Comparison of ENCODE assay signal across 8 cellular contexts in genomic region chr16:88685156-88686061, GRCh38. TPM values are rescaled to one million over a fixed set of nuclear protein-coding genes. Genes with fewer than 3 reads are reported as not detected.
A peak's percentile ranks its signal among the peaks of the same experiment; 100 is the strongest.
DNase-seq lines count a peak whose midpoint lies in the region; ATAC-seq and TF ChIP-seq lines count a peak whose summit lies in the region.

No MANE protein-coding gene starts in this region.

- WGBS in upper lobe of left lung, 2 donors = 7% methylated on average over 17 to 19 of the region's 33 CpGs

- in situ Hi-C loops in KBM-7 (cut with MboI; ENCODE audit: low pct_unique_long_range_greater_than_20kb, low sequenced_read_pairs) = no loop called here

- H3K9me3 ChIP-seq in naive thymus-derived CD4-positive, alpha-beta T cell (ENCODE audit: control insufficient read depth in 2 of 3, low read length in 3 of 3) = no peaks in the 10 kb centered on the region
- no peaks in the 10 kb centered on the region for H3K9me3 ChIP-seq in upper lobe of left lung

- peaks cover 0 to 7% (median 6%) of the 10 kb centered on the region in 3 experiments for H3K36me3 ChIP-seq in naive thymus-derived CD4-positive, alpha-beta T cell (ENCODE audit: control insufficient read depth in 2 of 3, insufficient read depth in 3 of 3, low read length in 3 of 3)
- no peaks in the 10 kb centered on the region for H3K36me3 ChIP-seq in upper lobe of left lung

- H3K27me3 Mint-ChIP-seq in activated CD4-positive, alpha-beta memory T cell treated with anti-CD3 and anti-CD28 coated beads for 36 hours = no peaks in the 10 kb centered on the region
- H3K27me3 Mint-ChIP-seq in naive thymus-derived CD4-positive, alpha-beta T cell = no peaks in the 10 kb centered on the region

- CTCF ChIA-PET in activated CD4-positive, alpha-beta memory T cell treated with anti-CD3 and anti-CD28 coated beads for 36 hours (lab: Charles Lee) = interaction anchor here (0.9 to 4.2 kb wide), 8 partner anchors 10 to 115 kb away, joined by 3 to 36 read pairs (median 4); partner anchors contain the start of gene ZC3H18
- CTCF ChIA-PET in naive thymus-derived CD4-positive, alpha-beta T cell (lab: Charles Lee) = interaction anchor here (1.1 to 3.7 kb wide), 5 partner anchors 11 to 35 kb away, joined by 3 to 17 read pairs (median 5); no protein-coding TSS in a partner anchor

- peak; percentile 50 to 71 (median 54) for TF ChIP-seq CTCF in upper lobe of left lung (IDR thresholded peaks at IDR 0.05)

- peaks cover 4% of the 10 kb centered on the region for H3K36me3 Mint-ChIP-seq in activated CD4-positive, alpha-beta memory T cell treated with anti-CD3 and anti-CD28 coated beads for 36 hours
- H3K36me3 Mint-ChIP-seq in naive thymus-derived CD4-positive, alpha-beta T cell = peaks cover 0 to 11% (median 0%) of the 10 kb centered on the region in 5 donors

- no peak for TF ChIP-seq EP300 in upper lobe of left lung (IDR thresholded peaks at IDR 0.05)

- TF ChIP-seq POLR2A in upper lobe of left lung (IDR thresholded peaks at IDR 0.05) = no peak

- H3K9me3 Mint-ChIP-seq in activated CD4-positive, alpha-beta memory T cell treated with anti-CD3 and anti-CD28 coated beads for 36 hours = no peaks in the 10 kb centered on the region
- H3K9me3 Mint-ChIP-seq in naive thymus-derived CD4-positive, alpha-beta T cell = peaks cover 0 to 4% (median 0%) of the 10 kb centered on the region in 11 donors

- H3K4me1 ChIP-seq in naive thymus-derived CD4-positive, alpha-beta T cell (ENCODE audit: control insufficient read depth in 2 of 2, insufficient read depth in 2 of 2, low read length in 2 of 2) = peaks cover 23 to 48% of the 10 kb centered on the region in 2 donors
- peaks cover 22 to 49% (median 35%) of the 10 kb centered on the region in 4 donors for H3K4me1 ChIP-seq in upper lobe of left lung

- H3K4me1 Mint-ChIP-seq in activated CD4-positive, alpha-beta memory T cell treated with anti-CD3 and anti-CD28 coated beads for 36 hours (ENCODE audit: low read depth) = peaks cover 39% of the 10 kb centered on the region
- peaks cover 22 to 73% (median 54%) of the 10 kb centered on the region in 7 donors for H3K4me1 Mint-ChIP-seq in naive thymus-derived CD4-positive, alpha-beta T cell

- peak overlapping the region; percentile 85 for H3K4me3 ChIP-seq in naive thymus-derived CD4-positive, alpha-beta T cell (ENCODE audit: low read length)
- peak overlapping the region; percentile 50 to 74 (median 58) for H3K4me3 ChIP-seq in upper lobe of left lung

- H3K4me3 Mint-ChIP-seq in activated CD4-positive, alpha-beta memory T cell treated with anti-CD3 and anti-CD28 coated beads for 36 hours = peak overlapping the region; percentile 74
- H3K4me3 Mint-ChIP-seq in naive thymus-derived CD4-positive, alpha-beta T cell = peak overlapping the region; percentile 72 to 87 (median 81)

- POLR2A ChIA-PET in activated CD4-positive, alpha-beta memory T cell treated with anti-CD3 and anti-CD28 coated beads for 36 hours (lab: Charles Lee) = interaction anchor here (1.1 kb wide), 1 partner anchor 15 kb away, joined by 8 read pairs; no protein-coding TSS in a partner anchor
- POLR2A ChIA-PET in naive thymus-derived CD4-positive, alpha-beta T cell (lab: Charles Lee) = interaction anchor here (0.6 to 10.2 kb wide), 10 partner anchors 11 to 61 kb away, joined by 3 to 134 read pairs (median 4); partner anchors contain the start of genes CTU2, MVD and RNF166

- ATAC-seq in naive thymus-derived CD4-positive, alpha-beta T cell = peak; percentile 40
- peak; percentile 2 to 9 for ATAC-seq in upper lobe of left lung (ENCODE audit: low FRiP score in 2 of 2)
- no peak for ATAC-seq in HG02678 (IDR thresholded peaks at IDR 0.05; ENCODE audit: unreplicated experiment)

- intact Hi-C loops in activated CD4-positive, alpha-beta memory T cell treated with anti-CD3 and anti-CD28 coated beads for 36 hours (cut with micrococcal nuclease) = loop anchor here (1.0 to 10.0 kb wide), 4 partner anchors 16 to 96 kb away; partner anchors contain the start of genes IL17C and MVD
- intact Hi-C loops in naive thymus-derived CD4-positive, alpha-beta T cell (cut with micrococcal nuclease) = loop anchor here (1.0 to 10.0 kb wide), 9 partner anchors 16 to 233 kb away; partner anchors contain the start of genes CYBA (in 2 of the 2), MVD (in 2 of the 2), ZFPM1 (in 2 of the 2) and CDT1 (in 1 of the 2)

- peak overlapping the region; percentile 49 for H3K27ac Mint-ChIP-seq in activated CD4-positive, alpha-beta memory T cell treated with anti-CD3 and anti-CD28 coated beads for 36 hours
- peak overlapping the region in 7 of 9 donors; percentile 41 to 81 (median 64) for H3K27ac Mint-ChIP-seq in naive thymus-derived CD4-positive, alpha-beta T cell

- H3K27ac ChIP-seq in naive thymus-derived CD4-positive, alpha-beta T cell (ENCODE audit: low read depth, low read length) = peak overlapping the region; percentile 77
- H3K27ac ChIP-seq in upper lobe of left lung = peak overlapping the region in 3 of 4 donors; percentile 37 to 83 (median 81)

- no peaks in the 10 kb centered on the region for H3K27me3 ChIP-seq in naive thymus-derived CD4-positive, alpha-beta T cell (ENCODE audit: control insufficient read depth in 2 of 2, insufficient read depth in 2 of 2, low read length in 2 of 2)
- peaks cover 0 to 5% (median 0%) of the 10 kb centered on the region in 4 donors for H3K27me3 ChIP-seq in upper lobe of left lung

- DNase-seq in CD1c-positive myeloid dendritic cell (ENCODE audit: extremely low spot score) (peak; percentile 78), KBM-7 (peak; percentile 64), epidermal melanocyte (ENCODE audit: insufficient read length, low spot score) (peak; percentile 61), upper lobe of left lung (peak in 1 of 2 donors; percentile 88), inferior parietal cortex (ENCODE audit: extremely low spot score) (no peak)
- DNase-seq in activated CD4-positive, alpha-beta memory T cell treated with anti-CD3 and anti-CD28 coated beads for 36 hours = peak; percentile 82
- DNase-seq in naive thymus-derived CD4-positive, alpha-beta T cell = peak in 6 of 9 donors; percentile 47 to 56 (median 52)

RNA-seq across cellular contexts. Expression of gene SNAI3, which starts 0.9 kb away (rescaled TPM):
- total RNA-seq in activated CD4-positive, alpha-beta memory T cell treated with anti-CD3 and anti-CD28 coated beads for 36 hours = 1 to 10 TPM; 5.5 to 5.8 TPM
- 10 to 100 TPM in 1 of 5 experiments, 1 to 10 TPM in 4; 2.7 to 13.0 (median 6.1) TPM for total RNA-seq in naive thymus-derived CD4-positive, alpha-beta T cell
- polyA plus RNA-seq in naive thymus-derived CD4-positive, alpha-beta T cell = 10 to 100 TPM in 1 of 2 donors, 1 to 10 TPM in 1; 6.5 to 13.5 TPM
- total RNA-seq in upper lobe of left lung = 1 to 10 TPM in 4 of 6 donors, under 1 TPM in 1, not detected in 1; 0.78 to 8.1 (median 7.0) TPM

RNA-seq across cellular contexts. Expression of gene RNF166, which starts 20.8 kb away (rescaled TPM):
- total RNA-seq in activated CD4-positive, alpha-beta memory T cell treated with anti-CD3 and anti-CD28 coated beads for 36 hours = 10 to 100 TPM; 46.4 to 55.6 TPM
- total RNA-seq in naive thymus-derived CD4-positive, alpha-beta T cell = 100 to 1,000 TPM in 4 of 5 experiments, 10 to 100 TPM in 1; 99.8 to 324 (median 133) TPM
- polyA plus RNA-seq in naive thymus-derived CD4-positive, alpha-beta T cell = 10 to 100 TPM; 67.7 to 88.9 TPM
- total RNA-seq in upper lobe of left lung = 100 to 1,000 TPM in 1 of 6 donors, 10 to 100 TPM in 5; 23.2 to 101 (median 64.6) TPM

RNA-seq across cellular contexts. Expression of gene CTU2, which starts 20.9 kb away (rescaled TPM):
- 10 to 100 TPM; 38.0 to 41.6 TPM for total RNA-seq in activated CD4-positive, alpha-beta memory T cell treated with anti-CD3 and anti-CD28 coated beads for 36 hours
- total RNA-seq in naive thymus-derived CD4-positive, alpha-beta T cell = 10 to 100 TPM; 26.0 to 43.3 (median 28.3) TPM
- 10 to 100 TPM; 13.0 to 14.8 TPM for polyA plus RNA-seq in naive thymus-derived CD4-positive, alpha-beta T cell
- 10 to 100 TPM in 5 of 6 donors, 1 to 10 TPM in 1; 9.4 to 31.4 (median 20.6) TPM for total RNA-seq in upper lobe of left lung

RNA-seq across cellular contexts. Expression of gene MVD, which starts 22.5 kb away (rescaled TPM):
- total RNA-seq in activated CD4-positive, alpha-beta memory T cell treated with anti-CD3 and anti-CD28 coated beads for 36 hours = 100 to 1,000 TPM; 111 to 113 TPM
- total RNA-seq in naive thymus-derived CD4-positive, alpha-beta T cell = 10 to 100 TPM; 37.7 to 66.9 (median 42.7) TPM
- 10 to 100 TPM; 12.9 to 23.5 TPM for polyA plus RNA-seq in naive thymus-derived CD4-positive, alpha-beta T cell
- 100 to 1,000 TPM in 2 of 6 donors, 10 to 100 TPM in 4; 38.1 to 114 (median 90.5) TPM for total RNA-seq in upper lobe of left lung

RNA-seq across cellular contexts. Expression of gene CYBA, which starts 34.6 kb away (rescaled TPM):
- total RNA-seq in activated CD4-positive, alpha-beta memory T cell treated with anti-CD3 and anti-CD28 coated beads for 36 hours = 100 to 1,000 TPM; 262 to 265 TPM
- total RNA-seq in naive thymus-derived CD4-positive, alpha-beta T cell = 100 to 1,000 TPM; 240 to 498 (median 281) TPM
- polyA plus RNA-seq in naive thymus-derived CD4-positive, alpha-beta T cell = 100 to 1,000 TPM; 454 to 537 TPM
- total RNA-seq in upper lobe of left lung = 100 to 1,000 TPM; 213 to 472 (median 322) TPM
